ENCODE assay signal across 7 cellular contexts in genomic region chr2:110267828-110268407, GRCh38. TPM values are rescaled to one million over a fixed set of nuclear protein-coding genes. Genes with fewer than 3 reads are reported as not detected.
DNase-seq lines count a peak whose midpoint lies in the region; ATAC-seq, FAIRE-seq and TF ChIP-seq lines count a peak whose summit lies in the region.
"Not testable (repeated sequence)": the region's sequence is repeated elsewhere in the genome, so short reads cannot be mapped to it uniquely, and the experiment has no call there.

No MANE protein-coding gene starts in this region.

- not testable (repeated sequence) for H3K4me3 Mint-ChIP-seq in WTC11

- not testable (repeated sequence) for H3K27me3 ChIP-seq in GM12878 (replicated peaks in 1 of 2; ENCODE audit: control insufficient read depth in 2 of 2, insufficient read depth in 2 of 2, low read length in 1 of 2); right cardiac atrium (ENCODE audit: control insufficient read depth, insufficient read depth)

- not testable (repeated sequence) for H3K36me3 ChIP-seq in GM12878 (ENCODE audit: control insufficient read depth in 2 of 2, insufficient read depth in 2 of 2, low read length in 1 of 2)

- H3K27ac ChIP-seq in GM12878 (ENCODE audit: control insufficient read depth, insufficient read depth); right cardiac atrium (ENCODE audit: low read length): not testable (repeated sequence)

- ATAC-seq in GM18907 (IDR thresholded peaks at IDR 0.05; ENCODE audit: unreplicated experiment): peak; percentile 51
- ATAC-seq in HG02588 (IDR thresholded peaks at IDR 0.05; ENCODE audit: unreplicated experiment): peak; percentile 55
- peak; percentile 68 for ATAC-seq in HG03354 (IDR thresholded peaks at IDR 0.05; ENCODE audit: poor library complexity, severe bottlenecking, unreplicated experiment)
- peak; percentile 99 for ATAC-seq in WTC11
- ATAC-seq in GM12878: peak; percentile 86
- peak; percentile 69 to 79 for ATAC-seq in right cardiac atrium
- peak; percentile 75 for ATAC-seq in omental fat pad (ENCODE audit: low FRiP score)

- H3K27me3 Mint-ChIP-seq in WTC11 (ENCODE audit: low read depth): not testable (repeated sequence)

- 88% methylated on average over 4 of the region's 17 CpGs for WGBS in GM12878 (ENCODE audit: insufficient coverage, insufficient replicate concordance, low lambda C conversion rate, missing lambda C conversion rate)
- WGBS in right cardiac atrium: 59% methylated on average over 6 of the region's 17 CpGs

- DNase-seq in WTC11 (ENCODE audit: low spot score); GM12878 (ENCODE audit: low read depth, low spot score); omental fat pad (ENCODE audit: low spot score): not testable (repeated sequence)
- DNase-seq in right cardiac atrium: peak in 2 of 3 donors; percentile 25 to 35

- H3K4me2 ChIP-seq in GM12878 (ENCODE audit: control insufficient read depth, insufficient read depth): not testable (repeated sequence)

- H3K4me1 ChIP-seq in GM12878 (ENCODE audit: control insufficient read depth, insufficient read depth, low read length); right cardiac atrium (ENCODE audit: control insufficient read depth, insufficient read depth, low read length): not testable (repeated sequence)

- not testable (repeated sequence) for H3K4me1 Mint-ChIP-seq in WTC11

- not testable (repeated sequence) for TF ChIP-seq CTCF in WTC11 (IDR thresholded peaks at IDR 0.05); GM12878 (IDR thresholded peaks at IDR 0.05 in 2 of 3, conservative IDR thresholded peaks at IDR 0.05 in 1 of 3; ENCODE audit: control insufficient read depth in 2 of 3, extremely low read depth in 1 of 3, insufficient read depth in 1 of 3, low read depth in 3 of 3, low read length in 3 of 3); omental fat pad (IDR thresholded peaks at IDR 0.05)

- H3K79me2 ChIP-seq in GM12878 (ENCODE audit: control insufficient read depth, insufficient read depth, low read length): not testable (repeated sequence)

- H2AFZ ChIP-seq in GM12878 (ENCODE audit: control insufficient read depth, low read depth, low read length): not testable (repeated sequence)

- SMC1A ChIA-PET in GM12878 (lab: Charles Lee; ENCODE audit: uncharacterized antibody, unreplicated experiment): not testable (repeated sequence)

- not testable (repeated sequence) for H3K9me3 Mint-ChIP-seq in WTC11

- not testable (repeated sequence) for TF ChIP-seq RAD21 in GM12878 (IDR thresholded peaks at IDR 0.05; ENCODE audit: insufficient read depth, low read depth, low read length)

- not testable (repeated sequence) for H3K4me3 ChIP-seq in GM12878; right cardiac atrium (ENCODE audit: low read length)

- TF ChIP-seq POLR2A in GM12878 (IDR thresholded peaks at IDR 0.05; ENCODE audit: low read depth, low read length): not testable (repeated sequence)

- H3K27ac Mint-ChIP-seq in WTC11: not testable (repeated sequence)

- not testable (repeated sequence) for FAIRE-seq in GM12878 (lab: Jason Lieb, UNC)

- not testable (repeated sequence) for TF ChIP-seq EP300 in GM12878 (IDR thresholded peaks at IDR 0.05; ENCODE audit: borderline replicate concordance in 1 of 2, control insufficient read depth in 1 of 2, low read depth in 2 of 2, low read length in 2 of 2)

- not testable (repeated sequence) for H3K9ac ChIP-seq in GM12878 (ENCODE audit: control insufficient read depth, insufficient read depth, low read length)

- intact Hi-C loops in GM12878 (cut with micrococcal nuclease; ENCODE audit: unreplicated experiment); right cardiac atrium (cut with DNase I): not testable (repeated sequence)

- in situ Hi-C loops in GM12878 (cut with MboI): not testable (repeated sequence)

- H4K20me1 ChIP-seq in GM12878 (ENCODE audit: control insufficient read depth, insufficient read depth): not testable (repeated sequence)

- CTCF ChIA-PET in WTC11 (lab: Charles Lee); GM12878 (lab: Yijun Ruan, JAX): not testable (repeated sequence)

- H3K9me3 ChIP-seq in GM12878 (replicated peaks; ENCODE audit: control insufficient read depth, insufficient read depth, low read length); right cardiac atrium (ENCODE audit: control insufficient read depth, low read length): not testable (repeated sequence)

- POLR2A ChIA-PET in WTC11 (lab: Charles Lee); GM12878 (lab: Charles Lee): not testable (repeated sequence)

- not testable (repeated sequence) for BruUV-seq in GM12878 (replicated peaks; lab: Mats Ljungman, UMichigan)

- RAD21 ChIA-PET in GM12878 (lab: Charles Lee; ENCODE audit: unreplicated experiment): not testable (repeated sequence)

- H3K36me3 Mint-ChIP-seq in WTC11: not testable (repeated sequence)

RNA-seq across cellular contexts. Expression of gene MTLN, which starts 55.6 kb away (rescaled TPM):
- total RNA-seq in WTC11 (2021) (42.2 to 50.5 TPM (median 44.1 TPM) in 3 replicates), GM12878 (2014; rRNA removed) (79.0 and 105 TPM in 2 replicates), GM12878 (2014; rRNA removed; fragmentation: Illumina TruSeq; extraction: Trizol) (24.7 and 26.7 TPM in 2 replicates), GM12878 (2021) (54.1 and 54.9 TPM in 2 replicates), right cardiac atrium (100 to 1,000 TPM; 113 to 142 (median 135) TPM), omental fat pad (100 to 1,000 TPM in 2 of 4 donors, 10 to 100 TPM in 2; 60.9 to 135 (median 88.3) TPM)
- 4.8 and 5.4 TPM in 2 replicates for total RNA-seq in GM12878 (2013; cell fraction: nucleolus; rRNA removed)
- 15.2 TPM for polyA plus RNA-seq in GM12878 (2011; ENCODE audit: low read depth)
- polyA plus RNA-seq in GM12878 (2011; rRNA removed) (6.6 and 20.9 TPM in 2 replicates), GM12878 (2014; fragmentation: Illumina TruSeq; extraction: Trizol) (6.6 TPM in 1 of 2 replicates, not detected in the other), GM12878 (2014; fragmentation: Nextera tagmentation; extraction: Ambion mirVana) (10 to 100 TPM; 36.9 to 66.7 TPM), GM12878 (2014; rRNA removed) (140 and 147 TPM in 2 replicates), GM12878 (2016; fragmentation: Nextera tagmentation; extraction: Ambion mirVana) (100 to 1,000 TPM; 108 to 122 TPM), right cardiac atrium (565 TPM)
- 27.8 and 33.7 TPM in 2 replicates for polyA plus RNA-seq in GM12878 (2011; cell fraction: cytosol; rRNA removed)
- 30.9 and 38.8 TPM in 2 replicates for polyA plus RNA-seq in GM12878 (2011; cell fraction: nucleus; rRNA removed)
- polyA plus RNA-seq in GM12878 (2012): 45.7 and 48.6 TPM in 2 replicates
- polyA minus RNA-seq in GM12878 (2011; rRNA and poly(A)+ RNA removed): 4.8 and 9.9 TPM in 2 replicates
- 3.5 TPM in 1 of 2 replicates, not detected in the other for polyA minus RNA-seq in GM12878 (2011; cell fraction: cytosol; rRNA and poly(A)+ RNA removed)
- 10.6 and 18.2 TPM in 2 replicates for polyA minus RNA-seq in GM12878 (2011; cell fraction: nucleus; rRNA and poly(A)+ RNA removed)
